Comparison of ENCODE assay signal across 8 cellular contexts in the genomic region with DNA sequence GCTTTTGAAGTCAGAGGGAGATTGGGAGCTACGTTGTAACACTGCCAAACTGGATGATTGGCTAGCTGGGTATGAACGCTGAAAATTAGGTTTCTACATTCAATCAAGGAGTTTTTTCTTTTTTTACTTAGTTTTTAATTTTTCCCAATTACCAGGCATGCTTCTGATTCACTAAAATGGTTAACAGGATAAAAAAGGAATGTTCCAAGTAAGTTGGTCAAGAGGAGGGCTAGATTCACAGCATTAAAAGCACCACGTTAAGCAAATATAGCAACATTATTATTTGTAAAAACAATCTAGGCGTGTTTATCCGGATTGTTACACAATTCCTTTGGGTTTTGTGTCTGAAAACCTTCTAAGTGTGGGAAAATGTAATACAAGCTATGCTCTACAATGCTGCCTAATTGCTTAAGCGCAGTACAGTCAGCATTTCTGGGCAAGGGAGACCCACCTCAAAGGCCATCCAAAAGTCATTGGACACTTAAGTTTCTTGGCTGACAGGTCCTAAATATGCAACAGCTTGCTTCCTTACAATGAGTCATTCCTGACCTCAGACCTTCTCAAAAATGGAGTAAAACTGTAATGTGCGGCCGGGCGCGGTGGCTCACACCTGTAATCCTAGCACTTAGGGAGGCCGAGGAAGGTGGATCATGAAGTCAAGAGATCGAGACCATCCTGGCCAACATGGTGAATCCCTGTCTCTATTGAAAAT. TPM values are rescaled to one million over a fixed set of nuclear protein-coding genes. Genes with fewer than 3 reads are reported as not detected.
DNase-seq lines count a peak whose midpoint lies in the region; ATAC-seq, FAIRE-seq and TF ChIP-seq lines count a peak whose summit lies in the region.

No MANE protein-coding gene starts in this region.

- ATAC-seq in lung (ENCODE audit: insufficient read depth, low FRiP score) (peak; percentile 3), GM18870 (IDR thresholded peaks at IDR 0.05; ENCODE audit: unreplicated experiment) (no peak), GM18909 (IDR thresholded peaks at IDR 0.05; ENCODE audit: poor library complexity, unreplicated experiment) (no peak)

- TF ChIP-seq POLR2A in Peyer's patch (IDR thresholded peaks at IDR 0.05) (no peak), tibial nerve (IDR thresholded peaks at IDR 0.05) (no peak)

- no peak for FAIRE-seq in bronchial epithelial cell (lab: Jason Lieb, UNC)

- H3K4me3 ChIP-seq in GM12864 (ENCODE audit: low read depth, low read length), result peak overlapping the region; percentile 100
- peak overlapping the region; percentile 79 to 98 (median 87) for H3K4me3 ChIP-seq in Peyer's patch
- peak overlapping the region; percentile 94 for H3K4me3 ChIP-seq in bronchial epithelial cell (ENCODE audit: low read depth, low read length)
- peak overlapping the region; percentile 90 for H3K4me3 ChIP-seq in lung
- peak overlapping the region; percentile 71 to 94 (median 86) for H3K4me3 ChIP-seq in tibial nerve

- H3K36me3 ChIP-seq in Peyer's patch, result peaks cover 0 to 34% (median 0%) of the 10 kb centered on the region in 3 donors
- H3K36me3 ChIP-seq in bronchial epithelial cell (ENCODE audit: control insufficient read depth, insufficient read depth, low read length), result peaks cover 20% of the 10 kb centered on the region
- peaks cover 21 to 24% of the 10 kb centered on the region in 2 donors for H3K36me3 ChIP-seq in lung (ENCODE audit: control insufficient read depth in 2 of 2, insufficient read depth in 2 of 2, low read length in 2 of 2)
- H3K36me3 ChIP-seq in tibial nerve, result peaks cover 0 to 42% (median 12%) of the 10 kb centered on the region in 3 donors

- H3K27ac ChIP-seq in Peyer's patch (peak overlapping the region; percentile 87 to 94 (median 92)), lung (ENCODE audit: low read depth in 1 of 2, low read length in 1 of 2) (peak overlapping the region; percentile 17 to 86), tibial nerve (peak overlapping the region in 3 of 4 donors; percentile 87 to 92 (median 90))

- 27 to 33% methylated on average over 12 of the region's 12 CpGs for WGBS in lung, 2 donors
- WGBS in tibial nerve, 2 donors, result 24 to 37% methylated on average over 12 of the region's 12 CpGs

- DNase-seq in GM12864 (ENCODE audit: low read depth) (no peak), Peyer's patch (no peak), bronchial epithelial cell (ENCODE audit: low read depth) (peak; percentile 73), lung (ENCODE audit: low spot score) (no peak), tibial nerve (ENCODE audit: low spot score in 2 of 2) (peak in 1 of 2 donors; percentile 58), retina (no peak)

- peak in 1 of 2 donors; percentile 87 for TF ChIP-seq EP300 in tibial nerve (IDR thresholded peaks at IDR 0.05)

- no peaks in the 10 kb centered on the region for H3K9me3 ChIP-seq in Peyer's patch
- no peaks in the 10 kb centered on the region for H3K9me3 ChIP-seq in lung (ENCODE audit: control insufficient read depth in 2 of 2, insufficient read depth in 1 of 2, low read length in 1 of 2)
- no peaks in the 10 kb centered on the region for H3K9me3 ChIP-seq in tibial nerve

- peaks cover 4 to 33% (median 10%) of the 10 kb centered on the region in 4 donors for H3K4me1 ChIP-seq in Peyer's patch
- H3K4me1 ChIP-seq in lung (ENCODE audit: control insufficient read depth in 2 of 2, insufficient read depth in 2 of 2, low read length in 2 of 2), result peaks cover 5 to 12% of the 10 kb centered on the region in 2 donors
- H3K4me1 ChIP-seq in tibial nerve, result peaks cover 0 to 61% (median 20%) of the 10 kb centered on the region in 4 donors

- H3K27me3 ChIP-seq in Peyer's patch, result no peaks in the 10 kb centered on the region
- H3K27me3 ChIP-seq in bronchial epithelial cell (ENCODE audit: control insufficient read depth, insufficient read depth, low read length), result no peaks in the 10 kb centered on the region
- H3K27me3 ChIP-seq in lung (ENCODE audit: control insufficient read depth, insufficient read depth), result no peaks in the 10 kb centered on the region
- H3K27me3 ChIP-seq in tibial nerve, result no peaks in the 10 kb centered on the region

- TF ChIP-seq CTCF in GM12864 (IDR thresholded peaks at IDR 0.05; ENCODE audit: low read depth, low read length, missing control alignments) (no peak), Peyer's patch (IDR thresholded peaks at IDR 0.05) (no peak), bronchial epithelial cell (IDR thresholded peaks at IDR 0.05; ENCODE audit: insufficient read depth, low read length, severe bottlenecking) (no peak), lung (IDR thresholded peaks at IDR 0.05; ENCODE audit: control extremely low read depth, extremely low read depth) (no peak), tibial nerve (IDR thresholded peaks at IDR 0.05) (no peak)

RNA-seq across cellular contexts. Expression of a gene that starts 1.2 kb away (rescaled TPM):
- total RNA-seq in Peyer's patch (1,000 to 10,000 TPM; 1,101 to 2,555 (median 1,343) TPM), bronchial epithelial cell (5,132 and 7,160 TPM in 2 replicates), lung (1,000 to 10,000 TPM; 1,492 to 1,979 TPM), tibial nerve (1,000 to 10,000 TPM; 1,234 to 2,921 (median 1,418) TPM)
- 1,000 to 10,000 TPM; 2,934 to 3,190 TPM for polyA plus RNA-seq in lung

RNA-seq across cellular contexts. Expression of a gene that starts 5.2 kb away (rescaled TPM):
- total RNA-seq in Peyer's patch, result 100 to 1,000 TPM in 3 of 4 donors, 10 to 100 TPM in 1; 64.1 to 171 (median 126) TPM
- total RNA-seq in bronchial epithelial cell, result 52.4 and 75.8 TPM in 2 replicates
- total RNA-seq in lung, result 10 to 100 TPM; 76.4 to 93.6 TPM
- 10 to 100 TPM; 19.3 to 29.7 TPM for polyA plus RNA-seq in lung
- total RNA-seq in tibial nerve, result 100 to 1,000 TPM in 2 of 4 donors, 10 to 100 TPM in 2; 44.6 to 138 (median 106) TPM
